In genomic region chr16:2474877-2475412, GRCh38 we compare ENCODE assay signal across 8 cellular contexts. TPM values are rescaled to one million over a fixed set of nuclear protein-coding genes. Genes with fewer than 3 reads are reported as not detected.
DNase-seq lines count a peak whose midpoint lies in the region; ATAC-seq and TF ChIP-seq lines count a peak whose summit lies in the region.

Gene TBC1D24, plus strand, starts transcription at chr16:2475127. Its CDS starts 21,022 bp downstream, at chr16:2496149.

- ATAC-seq in HG02973 (IDR thresholded peaks at IDR 0.05; ENCODE audit: unreplicated experiment) (peak; percentile 41), left colon (peak; percentile 85)

- H3K36me3 Mint-ChIP-seq in activated CD4-positive, alpha-beta T cell treated with anti-CD3 and anti-CD28 coated beads, Interleukin-2, amount 10 ng/mL, durations not matched to agents 7 days and 5 days (ENCODE audit: low read depth), result no peaks in the 10 kb centered on the region

- DNase-seq in NCI-H187 (lab: John Stamatoyannopoulos, UW), result peak; percentile 68 to 90
- no peak for DNase-seq in NCI-H187 treated with DMSO at 0.1 percent for 48 hours (lab: John Stamatoyannopoulos, UW)
- peak; percentile 58 for DNase-seq in NCI-H345 treated with DMSO at 0.1 percent for 48 hours (lab: John Stamatoyannopoulos, UW; ENCODE audit: unreplicated experiment)
- DNase-seq in activated CD4-positive, alpha-beta T cell treated with anti-CD3 and anti-CD28 coated beads, Interleukin-2, amount 10 ng/mL, durations not matched to agents 7 days and 5 days, result peak; percentile 72
- peak; percentile 86 for DNase-seq in coronary artery (ENCODE audit: low spot score)
- peak; percentile 80 to 85 for DNase-seq in left colon
- DNase-seq in stimulated activated CD4-positive, alpha-beta T cell treated with anti-CD3 and anti-CD28 coated beads, Interleukin-1b, Interleukin-23, amount 100 ng/mL, for 1 hour (ENCODE audit: low read depth in 2 of 2), result peak; percentile 53 to 62

- intact Hi-C loops in left colon (cut with DNase I, micrococcal nuclease), result no loop called here

- H3K4me1 Mint-ChIP-seq in activated CD4-positive, alpha-beta T cell treated with anti-CD3 and anti-CD28 coated beads, Interleukin-2, amount 10 ng/mL, durations not matched to agents 7 days and 5 days, result peaks cover 10% of the 10 kb centered on the region

- H3K27ac ChIP-seq in coronary artery, result peak within 1 kb of the TSS; percentile 16 to 81

- TF ChIP-seq CTCF in coronary artery (IDR thresholded peaks at IDR 0.05), result no peak

- CTCF ChIA-PET in activated CD4-positive, alpha-beta T cell treated with anti-CD3 and anti-CD28 coated beads, Interleukin-2, amount 10 ng/mL, durations not matched to agents 7 days and 5 days (lab: Charles Lee), result interaction anchor here (0.7 to 1.4 kb wide), 3 partner anchors 14 to 34 kb away, joined by 3 to 6 read pairs (median 4); no protein-coding TSS in a partner anchor

- peak within 1 kb of the TSS; percentile 54 for H3K27ac Mint-ChIP-seq in activated CD4-positive, alpha-beta T cell treated with anti-CD3 and anti-CD28 coated beads, Interleukin-2, amount 10 ng/mL, durations not matched to agents 7 days and 5 days

- H3K27me3 Mint-ChIP-seq in activated CD4-positive, alpha-beta T cell treated with anti-CD3 and anti-CD28 coated beads, Interleukin-2, amount 10 ng/mL, durations not matched to agents 7 days and 5 days, result peaks cover 21% of the 10 kb centered on the region

- H3K9me3 Mint-ChIP-seq in activated CD4-positive, alpha-beta T cell treated with anti-CD3 and anti-CD28 coated beads, Interleukin-2, amount 10 ng/mL, durations not matched to agents 7 days and 5 days, result no peaks in the 10 kb centered on the region

- H3K4me3 ChIP-seq in coronary artery, result peak within 1 kb of the TSS; percentile 78

- POLR2A ChIA-PET in activated CD4-positive, alpha-beta T cell treated with anti-CD3 and anti-CD28 coated beads, Interleukin-2, amount 10 ng/mL, durations not matched to agents 7 days and 5 days (lab: Charles Lee), result no interaction called here

- H3K4me3 Mint-ChIP-seq in activated CD4-positive, alpha-beta T cell treated with anti-CD3 and anti-CD28 coated beads, Interleukin-2, amount 10 ng/mL, durations not matched to agents 7 days and 5 days, result peak within 1 kb of the TSS; percentile 69

RNA-seq across cellular contexts. Expression of gene TBC1D24, which starts in this region (rescaled TPM):
- 1 to 10 TPM; 8.1 TPM for total RNA-seq in activated CD4-positive, alpha-beta T cell treated with anti-CD3 and anti-CD28 coated beads, Interleukin-2, amount 10 ng/mL, durations not matched to agents 7 days and 5 days
- total RNA-seq in left colon, result 10 to 100 TPM in 1 of 2 donors, 1 to 10 TPM in 1; 8.9 to 11.1 TPM
